Comparison of ENCODE assay signal across 28 cellular contexts in the genomic region with DNA sequence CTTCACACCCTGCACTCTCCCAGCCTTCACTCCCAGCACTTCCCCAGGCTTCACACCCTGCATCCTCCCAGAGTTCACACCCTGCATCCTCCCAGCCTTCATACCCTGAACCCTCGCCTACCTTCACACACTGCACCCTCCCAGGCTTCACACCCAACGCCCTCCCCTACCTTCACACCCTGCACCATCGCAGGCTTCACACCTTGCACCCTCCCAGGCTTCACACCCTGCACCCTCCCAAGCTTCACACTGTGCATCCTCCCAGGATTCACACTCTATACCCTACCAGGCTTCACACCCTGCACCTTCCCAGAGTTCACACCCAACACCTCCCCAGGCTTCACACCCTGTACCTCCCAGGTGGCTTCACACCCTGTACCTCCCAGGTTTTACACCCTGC.
"Had no signal": no experiment of that assay in that cellular context is flagged by ENCODE, and none has a peak within 500 bp of the region (broad histone marks: within the 10 kb centered on the region; RNA-seq: fewer than 3 reads in every experiment).

No MANE protein-coding gene starts in this region.

- H3K27ac ChIP-seq: esophagus squamous epithelium, heart right ventricle, left lung, neural progenitor cell, prostate gland, suprapubic skin, transverse colon, vagina had no signal

- H3K27me3 ChIP-seq: neural progenitor cell, transverse colon, vagina had no signal

- H3K36me3 ChIP-seq: esophagus squamous epithelium, heart right ventricle, left lung, neural progenitor cell, prostate gland, suprapubic skin, transverse colon, vagina had no signal

- H3K4me1 Mint-ChIP-seq: neural progenitor cell had no signal

- H3K4me3 ChIP-seq: esophagus squamous epithelium, heart right ventricle, left lung, mucosa of descending colon, neural progenitor cell, prostate gland, suprapubic skin, transverse colon, vagina had no signal

- H3K4me3 Mint-ChIP-seq: effector memory CD8-positive, alpha-beta T cell; mesothelial cell of epicardium; nephron; neural progenitor cell; stimulated activated naive CD8-positive, alpha-beta T cell treated with anti-CD3 and anti-CD28 coated beads, Interleukin-15, Interleukin-2, amounts not matched to agents 100 ng/mL and 50 ng/mL, for 24 hours had no signal

- H3K4me1 ChIP-seq: esophagus squamous epithelium, heart right ventricle, left lung, neural progenitor cell, prostate gland, suprapubic skin, transverse colon, vagina had no signal

- H3K36me3 Mint-ChIP-seq: mesothelial cell of epicardium, neural progenitor cell had no signal

- H3K4me2 ChIP-seq: neural progenitor cell had no signal

- H2AFZ ChIP-seq: neural progenitor cell had no signal

- ATAC-seq: effector memory CD8-positive, alpha-beta T cell; left cardiac atrium; left lung; mucosa of descending colon; right cardiac atrium had no signal

- H3K27ac Mint-ChIP-seq: effector memory CD8-positive, alpha-beta T cell; mesothelial cell of epicardium; naive B cell; nephron; neural progenitor cell; stimulated activated naive CD8-positive, alpha-beta T cell treated with anti-CD3 and anti-CD28 coated beads, Interleukin-15, Interleukin-2, amounts not matched to agents 100 ng/mL and 50 ng/mL, for 24 hours had no signal

- H3K27me3 Mint-ChIP-seq: stimulated activated naive CD8-positive, alpha-beta T cell treated with anti-CD3 and anti-CD28 coated beads, Interleukin-15, Interleukin-2, amounts not matched to agents 100 ng/mL and 50 ng/mL, for 24 hours had no signal

- H3K9me3 ChIP-seq: esophagus squamous epithelium, heart right ventricle, prostate gland, suprapubic skin, transverse colon, vagina had no signal

- DNase-seq: cortex of kidney; effector memory CD8-positive, alpha-beta T cell; erythroblast; esophagus squamous epithelium; foreskin melanocyte; glutamatergic neuron; heart right ventricle; hippocampal formation; left cardiac atrium; left lung; mesenchymal stem cell; mucosa of descending colon; naive B cell; nucleus accumbens; right cardiac atrium; small intestine; stimulated activated CD4-positive, alpha-beta T cell treated with anti-CD3 and anti-CD28 coated beads, Interleukin-12 subunit alpha, Interleukin-12 subunit beta, amount 100 ng/mL, for 4 hours; stimulated activated CD4-positive, alpha-beta T cell treated with anti-CD3 and anti-CD28 coated beads, Interleukin-1b, Interleukin-23, amount 100 ng/mL, for 48 hours; stimulated activated CD4-positive, alpha-beta T cell treated with anti-CD3 and anti-CD28 coated beads, Interleukin-4, amount 100 ng/mL, for 1 hour; stimulated activated CD8-positive, alpha-beta memory T cell treated with anti-CD3 and anti-CD28 coated beads, Interleukin-4, amount 100 ng/mL, for 48 hours; transverse colon had no signal

- H3K9ac ChIP-seq: neural progenitor cell had no signal
